Comparison of ENCODE assay signal across 16 cellular contexts in genomic region chr12:28563286-28563685, GRCh38.
DNase-seq lines count a peak whose midpoint lies in the region; ATAC-seq, FAIRE-seq and TF ChIP-seq lines count a peak whose summit lies in the region.
"Had no signal": no experiment of that assay in that cellular context is flagged by ENCODE, and none has a peak within 500 bp of the region (broad histone marks: within the 10 kb centered on the region; RNA-seq: fewer than 3 reads in every experiment).

No MANE protein-coding gene starts in this region.

- no peaks in the 10 kb centered on the region for H3F3A ChIP-seq in GM23338 (replicated peaks; ENCODE audit: low read depth)

- no peak overlapping the region for H3K23ac ChIP-seq in mesenchymal stem cell (ENCODE audit: low read length in 2 of 2)

- H2BK12ac ChIP-seq in mesenchymal stem cell (ENCODE audit: low read length in 2 of 2): no peak overlapping the region

- BruUV-seq in endothelial cell of umbilical vein (replicated peaks; lab: Mats Ljungman, UMichigan): no TSS peak

- peaks cover 3% of the 10 kb centered on the region; the same call in 2 of the 3 replicates for H3K36me3 Mint-ChIP-seq in GM23338 (ENCODE audit: low read depth)

- H2BK120ac ChIP-seq in mesenchymal stem cell (ENCODE audit: low read depth, low read length): no peak overlapping the region

- H2BK15ac ChIP-seq in mesenchymal stem cell (ENCODE audit: low read depth, poor library complexity, severe bottlenecking): no peak overlapping the region

- H4K20me1 ChIP-seq in GM23338 (replicated peaks; ENCODE audit: insufficient read depth): no peaks in the 10 kb centered on the region
- no peaks in the 10 kb centered on the region for H4K20me1 ChIP-seq in endothelial cell of umbilical vein (replicated peaks; ENCODE audit: control insufficient read depth, extremely low read depth, insufficient read depth, low read length)
- H4K20me1 ChIP-seq: BLaER1 treated with 17β-estradiol and CSF1 and Interleukin-3, amounts not matched to agents 10 nM and 100 nM had no signal

- no peak for TF ChIP-seq POLR2A in endothelial cell of umbilical vein (IDR thresholded peaks at IDR 0.05; ENCODE audit: low read depth, low read length)

- no peaks in the 10 kb centered on the region for H3K9me1 ChIP-seq in endothelial cell of umbilical vein (replicated peaks; ENCODE audit: control insufficient read depth, extremely low read depth, insufficient read depth, low read length)

- H4K91ac ChIP-seq in mesenchymal stem cell (ENCODE audit: low read length): no peak overlapping the region

- no peak overlapping the region for H3K18ac ChIP-seq in mesenchymal stem cell (ENCODE audit: low read depth in 1 of 2, low read length in 2 of 2)

- H3K14ac ChIP-seq in mesenchymal stem cell (ENCODE audit: low read length in 2 of 2): no peak overlapping the region

- H3K9me3 Mint-ChIP-seq in GM23338: no peaks in the 10 kb centered on the region

- no peaks in the 10 kb centered on the region for H3K36me3 ChIP-seq in GM23338 (ENCODE audit: insufficient read depth)
- no peaks in the 10 kb centered on the region for H3K36me3 ChIP-seq in endothelial cell of umbilical vein (ENCODE audit: control insufficient read depth in 2 of 2, extremely low read depth in 1 of 2, insufficient read depth in 2 of 2, low read length in 2 of 2)
- no peaks in the 10 kb centered on the region for H3K36me3 ChIP-seq in mesenchymal stem cell (ENCODE audit: control insufficient read depth in 1 of 2, insufficient read depth in 2 of 2, low read depth in 1 of 2, low read length in 2 of 2)
- H3K36me3 ChIP-seq: BLaER1 treated with 17β-estradiol and CSF1 and Interleukin-3, amounts not matched to agents 10 nM and 100 nM had no signal

- no peak overlapping the region for H2BK5ac ChIP-seq in mesenchymal stem cell (ENCODE audit: low read depth, low read length, poor library complexity, severe bottlenecking)

- intact Hi-C loops in endothelial cell of umbilical vein (cut with micrococcal nuclease): no loop called here

- H3K27ac Mint-ChIP-seq in GM23338: 0 out of 2 replicates have a peak overlapping the region, but pooled peaks have one; percentile 1

- H3K27ac ChIP-seq in GM23338 (ENCODE audit: low read depth) (no peak overlapping the region), endothelial cell of umbilical vein (ENCODE audit: insufficient read depth, low read depth, low read length) (no peak overlapping the region), mesenchymal stem cell (ENCODE audit: low read length, poor library complexity, severe bottlenecking) (no peak overlapping the region)
- H3K27ac ChIP-seq: HL-60 had no signal

- H3K4ac ChIP-seq in mesenchymal stem cell (ENCODE audit: low read depth in 1 of 2, low read length in 2 of 2): no peak overlapping the region

- peak; percentile 76 for FAIRE-seq in endothelial cell of umbilical vein (lab: Jason Lieb, UNC)

- H2AFZ ChIP-seq in GM23338 (no peak overlapping the region), endothelial cell of umbilical vein (ENCODE audit: low read depth, low read length) (no peak overlapping the region), mesenchymal stem cell (ENCODE audit: low read depth, low read length) (no peak overlapping the region)

- H3K27me3 ChIP-seq in GM23338 (ENCODE audit: insufficient read depth): no peaks in the 10 kb centered on the region
- H3K27me3 ChIP-seq in endothelial cell of umbilical vein (ENCODE audit: control insufficient read depth in 2 of 2, insufficient read depth in 2 of 2, low read length in 2 of 2): no peaks in the 10 kb centered on the region
- no peaks in the 10 kb centered on the region for H3K27me3 ChIP-seq in mesenchymal stem cell (ENCODE audit: control insufficient read depth in 1 of 2, insufficient read depth in 1 of 2, low read length in 2 of 2)
- H3K27me3 ChIP-seq: BLaER1 treated with 17β-estradiol and CSF1 and Interleukin-3, amounts not matched to agents 10 nM and 100 nM had no signal

- no peak overlapping the region for H3K4me3 ChIP-seq in GM23338
- no peak overlapping the region for H3K4me3 ChIP-seq in endothelial cell of umbilical vein (replicated peaks in 1 of 3; ENCODE audit: insufficient read depth in 1 of 3, low read depth in 1 of 3, low read length in 3 of 3)
- no peak overlapping the region for H3K4me3 ChIP-seq in mesenchymal stem cell (ENCODE audit: insufficient read depth in 1 of 2, low read depth in 1 of 2, low read length in 2 of 2)
- H3K4me3 ChIP-seq: BLaER1 treated with 17β-estradiol and CSF1 and Interleukin-3, amounts not matched to agents 10 nM and 100 nM had no signal

- no peak overlapping the region for H2AK5ac ChIP-seq in mesenchymal stem cell (ENCODE audit: low read length, severe bottlenecking)

- CTCF ChIA-PET in endothelial cell of umbilical vein (lab: Charles Lee): no interaction called here

- H3K4me2 ChIP-seq in GM23338 (no peak overlapping the region), endothelial cell of umbilical vein (ENCODE audit: insufficient read depth, low read length) (no peak overlapping the region), mesenchymal stem cell (ENCODE audit: low read length, poor library complexity, severe bottlenecking) (no peak overlapping the region)

- no peaks in the 10 kb centered on the region for H3K79me2 ChIP-seq in GM23338 (replicated peaks; ENCODE audit: insufficient read depth)
- H3K79me2 ChIP-seq in endothelial cell of umbilical vein (ENCODE audit: control insufficient read depth, insufficient read depth, low read length): no peaks in the 10 kb centered on the region

- H3K9me2 ChIP-seq in GM23338 (ENCODE audit: insufficient read depth): peaks cover 19% of the 10 kb centered on the region; the same call in 1 of the 2 replicates

- H3K9me3 ChIP-seq in endothelial cell of umbilical vein (replicated peaks; ENCODE audit: control insufficient read depth, insufficient read depth, low read length) (no peaks in the 10 kb centered on the region), mesenchymal stem cell (ENCODE audit: control insufficient read depth, low read length) (peaks cover 7% of the 10 kb centered on the region)

- dilution Hi-C loops in endothelial cell of umbilical vein (cut with MboI; ENCODE audit: extremely low pct_ligation_motif_present, low sequenced_read_pairs): no loop called here

- H3K4me1 ChIP-seq in GM23338 (ENCODE audit: insufficient read depth) (no peaks in the 10 kb centered on the region), endothelial cell of umbilical vein (ENCODE audit: control insufficient read depth, extremely low read depth, insufficient read depth, low read length) (no peaks in the 10 kb centered on the region), mesenchymal stem cell (ENCODE audit: control insufficient read depth, insufficient read depth, low read depth, low read length) (no peaks in the 10 kb centered on the region)

- DNase-seq in GM23338 (ENCODE audit: low spot score): no peak
- DNase-seq in endothelial cell of umbilical vein (ENCODE audit: low read depth, low spot score): peak; percentile 51
- DNase-seq in mesenchymal stem cell: no peak
- no peak for DNase-seq in kidney tubule cell (ENCODE audit: low spot score)
- no peak for DNase-seq in cerebellar nuclear complex (lab: John Stamatoyannopoulos, UW)
- DNase-seq in stimulated activated CD8-positive, alpha-beta memory T cell treated with anti-CD3 and anti-CD28 coated beads, Interleukin-4, amount 100 ng/mL, for 48 hours: no peak
- DNase-seq: KG1, NCI-H1092 treated with DMSO at 0.1 percent for 48 hours, NCI-H1694, NCI-H2107, NCI-H226, NCI-H526, PC-3 had no signal

- H3K4me3 Mint-ChIP-seq in GM23338: no peak overlapping the region

- H4K8ac ChIP-seq in mesenchymal stem cell (ENCODE audit: low read length): no peak overlapping the region

- ATAC-seq in GM23338: no peak
- ATAC-seq in HG02678 (IDR thresholded peaks at IDR 0.05; ENCODE audit: unreplicated experiment): no peak
- ATAC-seq: PC-3 had no signal

- peaks cover 1% of the 10 kb centered on the region for H3K27me3 Mint-ChIP-seq in GM23338 (ENCODE audit: insufficient read depth, low read depth, poor library complexity)

- 100% methylated on average over 1 of the region's 3 CpGs for WGBS in mesenchymal stem cell

- no peaks in the 10 kb centered on the region for H3K79me1 ChIP-seq in mesenchymal stem cell (replicated peaks; ENCODE audit: low read length, poor library complexity, severe bottlenecking)

- H3K4me1 Mint-ChIP-seq in GM23338: no peaks in the 10 kb centered on the region

- TF ChIP-seq CTCF in GM23338 (conservative IDR thresholded peaks at IDR 0.05; ENCODE audit: low read depth in 2 of 2): no peak
- TF ChIP-seq CTCF in endothelial cell of umbilical vein (IDR thresholded peaks at IDR 0.05; ENCODE audit: extremely low read depth in 1 of 2, insufficient read depth in 1 of 2, low read depth in 1 of 2, low read length in 2 of 2): no peak

- no peak overlapping the region for H3K9ac ChIP-seq in endothelial cell of umbilical vein (replicated peaks; ENCODE audit: extremely low read depth, insufficient read depth, low read length)
- H3K9ac ChIP-seq in mesenchymal stem cell (ENCODE audit: low read length): peak overlapping the region; percentile 74
- H3K9ac ChIP-seq: BLaER1 treated with 17β-estradiol and CSF1 and Interleukin-3, amounts not matched to agents 10 nM and 100 nM had no signal

- POLR2A ChIA-PET in endothelial cell of umbilical vein (lab: Charles Lee): no interaction called here

TF ChIP-seq in GM23338, 12 proteins besides CTCF, POLR2A, EP300 and RAD21 (continues in another document):
- no peak for TF ChIP-seq EZH2phosphoT487 (IDR thresholded peaks at IDR 0.05; ENCODE audit: unreplicated experiment)
- no peak for TF ChIP-seq CREB1 (CRISPR knock-in tag; IDR thresholded peaks at IDR 0.05; ENCODE audit: low read depth)

TF ChIP-seq in endothelial cell of umbilical vein, 7 proteins besides CTCF, POLR2A, EP300 and RAD21:
- TF ChIP-seq FOS (IDR thresholded peaks at IDR 0.05; ENCODE audit: borderline replicate concordance, insufficient read depth, low read length): peak; percentile 14
- no peak for TF ChIP-seq POLR2AphosphoS5 (IDR thresholded peaks at IDR 0.05; ENCODE audit: insufficient read depth, low read depth, low read length)
TF ChIP-seq in endothelial cell of umbilical vein: peak in this region for 1.
